1 cellular context compared by ENCODE assay signal in genomic region chr12:132117558-132117875, GRCh38.
TF ChIP-seq lines count a peak whose summit lies in the region.

No MANE protein-coding gene starts in this region.

TF ChIP-seq in HEK293T, 16 proteins besides CTCF, POLR2A, EP300 and RAD21 (continued from another document):
- TF ChIP-seq, protein P1, sequence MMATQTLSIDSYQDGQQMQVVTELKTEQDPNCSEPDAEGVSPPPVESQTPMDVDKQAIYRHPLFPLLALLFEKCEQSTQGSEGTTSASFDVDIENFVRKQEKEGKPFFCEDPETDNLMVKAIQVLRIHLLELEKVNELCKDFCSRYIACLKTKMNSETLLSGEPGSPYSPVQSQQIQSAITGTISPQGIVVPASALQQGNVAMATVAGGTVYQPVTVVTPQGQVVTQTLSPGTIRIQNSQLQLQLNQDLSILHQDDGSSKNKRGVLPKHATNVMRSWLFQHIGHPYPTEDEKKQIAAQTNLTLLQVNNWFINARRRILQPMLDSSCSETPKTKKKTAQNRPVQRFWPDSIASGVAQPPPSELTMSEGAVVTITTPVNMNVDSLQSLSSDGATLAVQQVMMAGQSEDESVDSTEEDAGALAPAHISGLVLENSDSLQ (IDR thresholded peaks at IDR 0.05), result no peak
- no peak for TF ChIP-seq FOXA1 (IDR thresholded peaks at IDR 0.05)
- TF ChIP-seq ZNF384 (IDR thresholded peaks at IDR 0.05), result no peak
- TF ChIP-seq CTBP1 (IDR thresholded peaks at IDR 0.05; ENCODE audit: borderline replicate concordance), result no peak
- no peak for TF ChIP-seq NFRKB (IDR thresholded peaks at IDR 0.05)
- TF ChIP-seq LEF1 (IDR thresholded peaks at IDR 0.05; ENCODE audit: borderline replicate concordance), result no peak
- no peak for TF ChIP-seq BHLHE40 (IDR thresholded peaks at IDR 0.05; ENCODE audit: borderline replicate concordance)
- no peak for TF ChIP-seq HDGF (IDR thresholded peaks at IDR 0.05; ENCODE audit: borderline replicate concordance)
- no peak for TF ChIP-seq TARDBP (IDR thresholded peaks at IDR 0.05)
- TF ChIP-seq FOXK2 (IDR thresholded peaks at IDR 0.05), result no peak
- TF ChIP-seq FOXM1 (IDR thresholded peaks at IDR 0.05; ENCODE audit: borderline replicate concordance), result no peak
- TF ChIP-seq SUZ12 (IDR thresholded peaks at IDR 0.05), result no peak
TF ChIP-seq in HEK293T: peak in this region for 0.
